ENCODE assay signal across 19 cellular contexts in genomic region chr2:30312916-30313315, GRCh38.
"Had no signal": no experiment of that assay in that cellular context is flagged by ENCODE, and none has a peak within 500 bp of the region (broad histone marks: within the 10 kb centered on the region; RNA-seq: fewer than 3 reads in every experiment).

No MANE protein-coding gene starts in this region.

- H3K9me3 ChIP-seq: heart left ventricle, mucosa of descending colon, ovary, psoas muscle, right atrium auricular region, thyroid gland, upper lobe of right lung had no signal

- H3K4me1 ChIP-seq: psoas muscle, right atrium auricular region, thyroid gland, upper lobe of right lung had no signal

- H3K36me3 ChIP-seq: heart left ventricle, ovary, right atrium auricular region, thyroid gland, upper lobe of right lung had no signal

- DNase-seq: activated CD4-positive, alpha-beta T cell treated with anti-CD3 and anti-CD28 coated beads, Interleukin-2, amount 50 U/mL, for 48 hours; activated naive CD4-positive, alpha-beta T cell treated with anti-CD3 and anti-CD28 coated beads for 36 hours; aorta; heart left ventricle; left colon; mesendoderm; mucosa of descending colon; ovary; psoas muscle; stimulated activated CD4-positive, alpha-beta T cell treated with anti-CD3 and anti-CD28 coated beads, Interleukin-4, amount 100 ng/mL, for 24 hours; stimulated activated naive CD8-positive, alpha-beta T cell treated with anti-CD3 and anti-CD28 coated beads, Interleukin-15, Interleukin-2, amounts not matched to agents 100 U/mL and 50 U/mL, for 24 hours; substantia nigra; T-helper 1 cell; T-helper 9 cell; thyroid gland; upper lobe of right lung had no signal

- H3K27ac ChIP-seq: heart left ventricle, ovary, psoas muscle, right atrium auricular region, thyroid gland, upper lobe of right lung had no signal

- H3K36me3 Mint-ChIP-seq: brain, WTC11 had no signal

- H3K4me3 ChIP-seq: heart left ventricle, mucosa of descending colon, ovary, psoas muscle, right atrium auricular region, thyroid gland, upper lobe of right lung had no signal

- ATAC-seq: heart left ventricle; left colon; mucosa of descending colon; psoas muscle; stimulated activated naive CD8-positive, alpha-beta T cell treated with anti-CD3 and anti-CD28 coated beads, Interleukin-15, Interleukin-2, amounts not matched to agents 100 U/mL and 50 U/mL, for 24 hours; upper lobe of right lung; WTC11 had no signal

- H3K27ac Mint-ChIP-seq: activated naive CD4-positive, alpha-beta T cell treated with anti-CD3 and anti-CD28 coated beads for 36 hours; WTC11 had no signal

- H3K4me3 Mint-ChIP-seq: activated naive CD4-positive, alpha-beta T cell treated with anti-CD3 and anti-CD28 coated beads for 36 hours; brain; WTC11 had no signal

- H3K27me3 ChIP-seq: heart left ventricle, ovary, right atrium auricular region, thyroid gland, upper lobe of right lung had no signal
